In genomic region chr11:62889484-62890437, GRCh38 we compare ENCODE assay signal across 8 cellular contexts. TPM values are rescaled to one million over a fixed set of nuclear protein-coding genes. Genes with fewer than 3 reads are reported as not detected.
A peak's percentile ranks its signal among the peaks of the same experiment; 100 is the strongest.
DNase-seq lines count a peak whose midpoint lies in the region; ATAC-seq and TF ChIP-seq lines count a peak whose summit lies in the region.

No MANE protein-coding gene starts in this region.

- no peaks in the 10 kb centered on the region for H3K27me3 ChIP-seq in skeletal muscle tissue (ENCODE audit: control insufficient read depth in 3 of 3, insufficient read depth in 3 of 3, low read length in 3 of 3)

- H3K27ac ChIP-seq in skeletal muscle tissue (ENCODE audit: low read depth, low read length): peak overlapping the region; percentile 26

- no peak overlapping the region for H3K4me3 Mint-ChIP-seq in T-helper 1 cell treated with Interleukin-12 subunit alpha and Interleukin-12 subunit beta and Interleukin-4 antibody, amounts not matched to agents 30 μg/mL and 1 μg/mL, for 36 hours

- H3K4me1 ChIP-seq in skeletal muscle tissue (ENCODE audit: control insufficient read depth in 3 of 3, insufficient read depth in 3 of 3, low read length in 3 of 3): peaks cover 17 to 23% (median 20%) of the 10 kb centered on the region in 3 donors

- peak overlapping the region in 2 of 3 donors; percentile 3 to 50 for H3K9ac ChIP-seq in skeletal muscle tissue (ENCODE audit: low read depth in 1 of 3, low read length in 3 of 3)

- H3K9me3 Mint-ChIP-seq in T-helper 1 cell treated with Interleukin-12 subunit alpha and Interleukin-12 subunit beta and Interleukin-4 antibody, amounts not matched to agents 30 μg/mL and 1 μg/mL, for 36 hours: no peaks in the 10 kb centered on the region

- H3K36me3 ChIP-seq in skeletal muscle tissue (ENCODE audit: control insufficient read depth in 3 of 3, insufficient read depth in 3 of 3, low read length in 3 of 3): peaks cover 43 to 47% (median 45%) of the 10 kb centered on the region in 3 donors

- peak overlapping the region; percentile 34 for H3K27ac Mint-ChIP-seq in T-helper 1 cell treated with Interleukin-12 subunit alpha and Interleukin-12 subunit beta and Interleukin-4 antibody, amounts not matched to agents 30 μg/mL and 1 μg/mL, for 36 hours

- peaks cover 23% of the 10 kb centered on the region for H3K4me1 Mint-ChIP-seq in T-helper 1 cell treated with Interleukin-12 subunit alpha and Interleukin-12 subunit beta and Interleukin-4 antibody, amounts not matched to agents 30 μg/mL and 1 μg/mL, for 36 hours (ENCODE audit: low read depth)

- ATAC-seq in HG03520 (IDR thresholded peaks at IDR 0.05; ENCODE audit: unreplicated experiment) (no peak), GM21447 (IDR thresholded peaks at IDR 0.05; ENCODE audit: unreplicated experiment) (no peak)

- no peak overlapping the region for H3K4me3 ChIP-seq in fibroblast of mammary gland (ENCODE audit: control insufficient read depth, low read depth, low read length)
- H3K4me3 ChIP-seq in skeletal muscle tissue (ENCODE audit: low read length in 3 of 3): peak overlapping the region in 1 of 3 donors; percentile 14

- H3K27me3 Mint-ChIP-seq in T-helper 1 cell treated with Interleukin-12 subunit alpha and Interleukin-12 subunit beta and Interleukin-4 antibody, amounts not matched to agents 30 μg/mL and 1 μg/mL, for 36 hours (ENCODE audit: low read depth): peaks cover 5% of the 10 kb centered on the region

- peaks cover 34% of the 10 kb centered on the region for H3K36me3 Mint-ChIP-seq in T-helper 1 cell treated with Interleukin-12 subunit alpha and Interleukin-12 subunit beta and Interleukin-4 antibody, amounts not matched to agents 30 μg/mL and 1 μg/mL, for 36 hours (ENCODE audit: low read depth)

- no peak for DNase-seq in T-helper 1 cell
- DNase-seq in RKO (ENCODE audit: low spot score): peak; percentile 82
- DNase-seq in fibroblast of mammary gland (ENCODE audit: low read depth): peak; percentile 57
- no peak for DNase-seq in NCI-H2081 (lab: John Stamatoyannopoulos, UW)

- no peaks in the 10 kb centered on the region for H3K9me3 ChIP-seq in skeletal muscle tissue (ENCODE audit: control insufficient read depth in 3 of 3, low read length in 3 of 3)

- TF ChIP-seq CTCF in fibroblast of mammary gland (conservative IDR thresholded peaks at IDR 0.05; ENCODE audit: control insufficient read depth, insufficient read depth, low read depth, low read length): no peak

RNA-seq across cellular contexts. Expression of gene SLC3A2, which starts 9.1 kb away (rescaled TPM):
- total RNA-seq in skeletal muscle tissue: 56.4 TPM

RNA-seq across cellular contexts. Expression of gene CHRM1, which starts 31.4 kb away (rescaled TPM):
- total RNA-seq in skeletal muscle tissue: not detected

RNA-seq across cellular contexts. Expression of gene WDR74, which starts 50.4 kb away (rescaled TPM):
- total RNA-seq in skeletal muscle tissue: 65.8 TPM

RNA-seq across cellular contexts. Expression of gene TEX54, which starts 57.1 kb away (rescaled TPM):
- total RNA-seq in skeletal muscle tissue: not detected

RNA-seq across cellular contexts. Expression of gene STX5, which starts 57.9 kb away (rescaled TPM):
- 33.9 TPM for total RNA-seq in skeletal muscle tissue

Comparison
In these comparisons a context has a peak if more than half of its experiments do, and no peak if none do; other contexts are left out.
1. DNase-seq: peak in RKO (single experiment) and fibroblast of mammary gland (single experiment); none in T-helper 1 cell (0 of 5) and NCI-H2081 (0 of 2).